22 cellular contexts compared by ENCODE assay signal in the genomic region with DNA sequence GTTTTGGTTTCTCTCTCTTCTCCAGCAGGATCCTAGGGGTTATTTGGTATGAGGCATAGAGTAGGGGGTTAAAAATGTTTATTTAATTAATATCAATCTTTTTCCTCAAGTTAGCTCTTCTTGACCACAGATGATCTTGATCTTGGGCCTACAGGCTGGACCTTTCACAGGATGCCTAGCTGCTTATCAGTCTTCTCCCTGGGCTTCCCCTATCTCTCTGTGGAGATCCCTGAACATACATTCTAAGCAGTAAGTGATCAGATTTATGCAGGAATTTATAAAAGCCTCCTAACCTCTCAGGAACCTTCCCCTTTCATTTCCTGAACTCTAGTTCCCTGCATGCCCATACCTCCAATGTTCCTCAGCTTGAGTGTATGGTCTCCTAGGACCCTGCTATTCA.
"Had no signal": no experiment of that assay in that cellular context is flagged by ENCODE, and none has a peak within 500 bp of the region (broad histone marks: within the 10 kb centered on the region; RNA-seq: fewer than 3 reads in every experiment).

No MANE protein-coding gene starts in this region.

- H3K36me3 ChIP-seq: MG63 had no signal

- H3K9me3 ChIP-seq: MG63, SK-N-SH had no signal

- H3K9ac ChIP-seq: SK-N-SH had no signal

- H3K4me2 ChIP-seq: SK-N-SH had no signal

- H3K4me3 ChIP-seq: MG63 had no signal

- H3K9me2 ChIP-seq: SK-N-SH had no signal

- H3K27me3 ChIP-seq: MG63 had no signal

- ATAC-seq: HepG2 had no signal

- DNase-seq: IMR-90, Karpas-422, KG1, MG63, NCI-H1092, NCI-H1105 treated with DMSO at 0.1 percent for 48 hours, NCI-H1417 treated with DMSO at 0.1 percent for 48 hours, NCI-H146, NCI-H1694 treated with DMSO at 0.1 percent for 48 hours, NCI-H2029, NCI-H2081 treated with DMSO at 0.1 percent for 48 hours, NCI-H2171, NCI-H226, NCI-H446, NCI-H510A, NCI-H524 treated with DMSO at 0.1 percent for 48 hours, NCI-H69, NCI-H774, Right ventricle myocardium superior, RPMI8226, SK-N-SH had no signal
